8 cellular contexts compared by ENCODE assay signal in the genomic region with DNA sequence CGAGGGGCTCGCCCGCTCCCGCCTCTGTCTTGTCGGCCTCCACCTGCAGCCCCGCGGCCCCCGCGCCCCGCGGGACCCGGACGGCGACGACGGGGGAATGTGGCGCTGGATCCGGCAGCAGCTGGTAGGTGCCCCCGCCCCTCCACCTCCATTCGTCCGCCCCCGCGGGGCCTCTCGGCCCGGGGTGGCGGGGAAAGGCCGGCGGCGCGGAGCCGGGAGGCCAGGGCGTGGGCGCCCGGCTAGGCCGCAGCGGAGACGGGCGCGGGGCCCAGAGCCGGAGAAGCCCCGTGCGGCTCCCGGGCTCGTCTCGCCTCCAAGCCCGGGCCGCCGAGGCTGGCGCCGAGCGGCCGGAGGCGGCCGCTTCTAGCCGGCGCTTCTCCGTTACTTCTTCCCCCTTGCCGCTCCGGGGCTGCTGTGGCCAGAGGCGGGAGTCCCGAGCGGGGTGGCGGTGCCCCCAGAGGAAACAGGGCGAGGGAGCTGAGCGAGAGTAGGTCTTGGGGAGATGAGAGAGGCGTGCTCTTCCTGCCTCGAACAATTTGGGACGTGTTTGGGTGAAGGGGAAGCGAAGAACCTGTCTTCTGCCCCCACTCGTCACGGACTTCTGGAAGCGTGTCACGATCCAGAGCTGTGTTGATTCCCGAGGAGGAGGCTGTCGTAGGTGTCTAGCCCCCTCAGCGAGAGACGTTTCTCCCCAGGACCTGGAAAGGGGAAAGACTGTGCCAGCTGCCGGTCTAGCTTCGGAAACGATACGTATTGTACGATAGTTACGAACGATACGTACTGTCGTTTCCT. TPM values are rescaled to one million over a fixed set of nuclear protein-coding genes. Genes with fewer than 3 reads are reported as not detected.
A peak's percentile ranks its signal among the peaks of the same experiment; 100 is the strongest.
DNase-seq lines count a peak whose midpoint lies in the region; ATAC-seq and TF ChIP-seq lines count a peak whose summit lies in the region.

No MANE protein-coding gene starts in this region.

- peaks cover 20 to 45% (median 39%) of the 10 kb centered on the region in 3 donors for H3K4me1 Mint-ChIP-seq in naive B cell
- peaks cover 36% of the 10 kb centered on the region for H3K4me1 Mint-ChIP-seq in stimulated activated naive CD8-positive, alpha-beta T cell treated with anti-CD3 and anti-CD28 coated beads, Interleukin-15, Interleukin-2, amounts not matched to agents 100 ng/mL and 50 ng/mL, for 24 hours (ENCODE audit: low read depth)

- peak overlapping the region; percentile 92 to 97 (median 96) for H3K27ac ChIP-seq in esophagus muscularis mucosa (replicated peaks in 1 of 4)

- POLR2A ChIA-PET in AG04449 (lab: Yijun Ruan, JAX): no interaction called here

- ATAC-seq in GM18858 (IDR thresholded peaks at IDR 0.05; ENCODE audit: unreplicated experiment) (peak; percentile 24), HG03060 (IDR thresholded peaks at IDR 0.05; ENCODE audit: low read depth, unreplicated experiment) (peak; percentile 8), naive B cell (ENCODE audit: low read depth in 2 of 2) (peak; percentile 23 to 26)

- H3K36me3 ChIP-seq in esophagus muscularis mucosa: no peaks in the 10 kb centered on the region

- WGBS in esophagus muscularis mucosa: 0% methylated on average over 34 of the region's 86 CpGs

- no peaks in the 10 kb centered on the region for H3K9me3 ChIP-seq in esophagus muscularis mucosa

- peak overlapping the region; percentile 85 for H3K4me3 ChIP-seq in AG04449 (ENCODE audit: low read depth, low read length)
- H3K4me3 ChIP-seq in esophagus muscularis mucosa: peak overlapping the region; percentile 80 to 96 (median 94)

- TF ChIP-seq POLR2A in esophagus muscularis mucosa (IDR thresholded peaks at IDR 0.05; ENCODE audit: low read depth): no peak

- no peaks in the 10 kb centered on the region for H3K9me3 Mint-ChIP-seq in naive B cell
- no peaks in the 10 kb centered on the region for H3K9me3 Mint-ChIP-seq in stimulated activated naive CD8-positive, alpha-beta T cell treated with anti-CD3 and anti-CD28 coated beads, Interleukin-15, Interleukin-2, amounts not matched to agents 100 ng/mL and 50 ng/mL, for 24 hours

- H3K36me3 Mint-ChIP-seq in naive B cell: no peaks in the 10 kb centered on the region
- H3K36me3 Mint-ChIP-seq in stimulated activated naive CD8-positive, alpha-beta T cell treated with anti-CD3 and anti-CD28 coated beads, Interleukin-15, Interleukin-2, amounts not matched to agents 100 ng/mL and 50 ng/mL, for 24 hours (ENCODE audit: low read depth): peaks cover 10% of the 10 kb centered on the region

- no peak for TF ChIP-seq EP300 in esophagus muscularis mucosa (IDR thresholded peaks at IDR 0.05)

- H3K27me3 ChIP-seq in esophagus muscularis mucosa: peaks cover 0 to 2% (median 0%) of the 10 kb centered on the region in 4 donors

- DNase-seq in AG04449 (ENCODE audit: low read depth, low spot score) (no peak), NOMO-1 treated with DMSO at 0.1 percent for 48 hours (lab: John Stamatoyannopoulos, UW; ENCODE audit: unreplicated experiment) (peak; percentile 63), activated T-cell treated with anti-CD3 and anti-CD28 coated beads for 4 hours (peak; percentile 24), esophagus muscularis mucosa (ENCODE audit: extremely low spot score) (no peak), naive B cell (peak; percentile 55)

- intact Hi-C loops in esophagus muscularis mucosa (cut with DNase I): no loop called here

- H3K4me3 Mint-ChIP-seq in naive B cell: peak overlapping the region; percentile 96 to 99 (median 97)
- peak overlapping the region; percentile 89 for H3K4me3 Mint-ChIP-seq in stimulated activated naive CD8-positive, alpha-beta T cell treated with anti-CD3 and anti-CD28 coated beads, Interleukin-15, Interleukin-2, amounts not matched to agents 100 ng/mL and 50 ng/mL, for 24 hours

- no peaks in the 10 kb centered on the region for H3K27me3 Mint-ChIP-seq in naive B cell
- no peaks in the 10 kb centered on the region for H3K27me3 Mint-ChIP-seq in stimulated activated naive CD8-positive, alpha-beta T cell treated with anti-CD3 and anti-CD28 coated beads, Interleukin-15, Interleukin-2, amounts not matched to agents 100 ng/mL and 50 ng/mL, for 24 hours

- CTCF ChIA-PET in AG04449 (lab: Yijun Ruan, JAX): interaction anchor here (1.6 to 2.3 kb wide), 2 partner anchors 43 to 46 kb away, joined by 3 to 7 read pairs; no protein-coding TSS in a partner anchor

- H3K4me1 ChIP-seq in esophagus muscularis mucosa: peaks cover 13 to 47% (median 40%) of the 10 kb centered on the region in 4 donors

- H3K27ac Mint-ChIP-seq in naive B cell: peak overlapping the region; percentile 94 to 99 (median 98)
- H3K27ac Mint-ChIP-seq in stimulated activated naive CD8-positive, alpha-beta T cell treated with anti-CD3 and anti-CD28 coated beads, Interleukin-15, Interleukin-2, amounts not matched to agents 100 ng/mL and 50 ng/mL, for 24 hours: peak overlapping the region; percentile 93

- TF ChIP-seq CTCF in AG04449 (IDR thresholded peaks at IDR 0.05; ENCODE audit: insufficient read depth, low read length, missing control alignments) (no peak), esophagus muscularis mucosa (IDR thresholded peaks at IDR 0.05) (no peak)

RNA-seq across cellular contexts. Expression of a gene that starts 0.6 kb away (rescaled TPM):
- 10 to 100 TPM; 45.8 to 61.3 (median 49.4) TPM for total RNA-seq in esophagus muscularis mucosa
- 10 to 100 TPM; 21.4 to 41.7 (median 27.8) TPM for polyA plus RNA-seq in naive B cell (ENCODE audit: low read depth in 6 of 6)

Comparison
In these comparisons a context has a peak if more than half of its experiments do, and no peak if none do; other contexts are left out.
1. DNase-seq: peak in NOMO-1 treated with DMSO at 0.1 percent for 48 hours (single experiment), activated T-cell treated with anti-CD3 and anti-CD28 coated beads for 4 hours (single experiment) and naive B cell (single experiment); none in AG04449 (single experiment) and esophagus muscularis mucosa (single experiment).
2. Peak in every context shown above with its lines, with median percentiles within 50 percentile points of each other: ATAC-seq.